Comparison of ENCODE assay signal across 26 cellular contexts in the genomic region with DNA sequence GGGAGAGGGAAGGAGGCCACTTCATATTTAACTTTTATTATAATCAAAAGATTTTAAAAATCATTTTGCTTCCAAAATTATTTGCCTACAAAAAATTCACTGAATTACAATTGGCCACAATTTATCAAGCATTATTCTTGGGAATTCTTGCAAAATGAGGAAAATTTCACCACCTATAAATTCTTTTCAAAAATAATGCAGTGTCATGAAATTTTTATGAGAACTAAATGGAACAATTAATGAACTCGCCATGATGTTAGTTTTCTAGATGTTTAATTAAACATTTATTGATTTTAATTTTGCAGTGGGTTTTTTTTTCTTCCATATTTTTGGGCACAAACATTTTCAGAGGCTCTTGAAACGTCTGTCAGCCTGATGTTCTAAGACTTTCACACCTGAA. TPM values are rescaled to one million over a fixed set of nuclear protein-coding genes. Genes with fewer than 3 reads are reported as not detected.
DNase-seq lines count a peak whose midpoint lies in the region; ATAC-seq and TF ChIP-seq lines count a peak whose summit lies in the region.
"Had no signal": no experiment of that assay in that cellular context is flagged by ENCODE, and none has a peak within 500 bp of the region (broad histone marks: within the 10 kb centered on the region; RNA-seq: fewer than 3 reads in every experiment).

No MANE protein-coding gene starts in this region.

- H3K27me3 Mint-ChIP-seq in activated naive CD4-positive, alpha-beta T cell treated with anti-CD3 and anti-CD28 coated beads, Interleukin-2, amount 50 U/mL, for 24 hours, result no peaks in the 10 kb centered on the region
- H3K27me3 Mint-ChIP-seq in CD4-positive, alpha-beta T cell, result no peaks in the 10 kb centered on the region
- H3K27me3 Mint-ChIP-seq in activated T-helper 17 cell treated with anti-CD3 and anti-CD28 coated beads, Interleukin-2, amount 50 U/mL, for 72 hours, result no peaks in the 10 kb centered on the region
- H3K27me3 Mint-ChIP-seq in natural killer cell (ENCODE audit: low read depth in 2 of 2) (no peaks in the 10 kb centered on the region), glutamatergic neuron (ENCODE audit: unreplicated experiment) (no peaks in the 10 kb centered on the region)

- ATAC-seq in CD4-positive, alpha-beta T cell (ENCODE audit: poor library complexity), result no peak
- no peak for ATAC-seq in activated T-helper 17 cell treated with anti-CD3 and anti-CD28 coated beads, Interleukin-2, amount 50 U/mL, for 72 hours (replicated peaks)
- ATAC-seq in natural killer cell, result no peak
- no peak for ATAC-seq in GM18858 (IDR thresholded peaks at IDR 0.05; ENCODE audit: unreplicated experiment)
- ATAC-seq: GM12878 had no signal

- H3K4me1 Mint-ChIP-seq in activated naive CD4-positive, alpha-beta T cell treated with anti-CD3 and anti-CD28 coated beads, Interleukin-2, amount 50 U/mL, for 24 hours, result peaks cover 65% of the 10 kb centered on the region
- peaks cover 85% of the 10 kb centered on the region for H3K4me1 Mint-ChIP-seq in CD4-positive, alpha-beta T cell (ENCODE audit: low read depth)
- H3K4me1 Mint-ChIP-seq in activated T-helper 17 cell treated with anti-CD3 and anti-CD28 coated beads, Interleukin-2, amount 50 U/mL, for 72 hours, result peaks cover 26% of the 10 kb centered on the region
- H3K4me1 Mint-ChIP-seq in natural killer cell (peaks cover 61 to 63% of the 10 kb centered on the region in 2 donors), glutamatergic neuron (ENCODE audit: low read depth, unreplicated experiment) (no peaks in the 10 kb centered on the region)

- intact Hi-C loops in CD4-positive, alpha-beta T cell (cut with DNase I, micrococcal nuclease), result loop anchor here in 1 of 2 experiments (10.0 kb wide), 2 partner anchors 759 to 1029 kb away; a partner anchor contains a TSS
- intact Hi-C loops in natural killer cell (cut with micrococcal nuclease), result no loop called here

- CTCF ChIA-PET in CD4-positive, alpha-beta T cell (lab: Charles Lee), result no interaction called here

- no peaks in the 10 kb centered on the region for H3K9me3 ChIP-seq in CD4-positive, alpha-beta T cell (ENCODE audit: control insufficient read depth, low read length)
- H3K9me3 ChIP-seq: HAP-1 had no signal

- H3K27ac ChIP-seq in CD4-positive, alpha-beta T cell (ENCODE audit: low read depth, low read length), result no peak overlapping the region
- H3K27ac ChIP-seq: C4-2B, GM23248, KMS-11, RWPE1 had no signal

- peak overlapping the region; percentile 70 for H3K27ac Mint-ChIP-seq in activated naive CD4-positive, alpha-beta T cell treated with anti-CD3 and anti-CD28 coated beads, Interleukin-2, amount 50 U/mL, for 24 hours
- H3K27ac Mint-ChIP-seq in CD4-positive, alpha-beta T cell, result peak overlapping the region; percentile 94
- no peak overlapping the region for H3K27ac Mint-ChIP-seq in activated T-helper 17 cell treated with anti-CD3 and anti-CD28 coated beads, Interleukin-2, amount 50 U/mL, for 72 hours
- H3K27ac Mint-ChIP-seq in natural killer cell (peak overlapping the region; percentile 96 to 99), glutamatergic neuron (ENCODE audit: unreplicated experiment) (no peak overlapping the region)

- H3K9me3 Mint-ChIP-seq in activated naive CD4-positive, alpha-beta T cell treated with anti-CD3 and anti-CD28 coated beads, Interleukin-2, amount 50 U/mL, for 24 hours, result no peaks in the 10 kb centered on the region
- peaks cover 3% of the 10 kb centered on the region for H3K9me3 Mint-ChIP-seq in CD4-positive, alpha-beta T cell
- peaks cover 3% of the 10 kb centered on the region for H3K9me3 Mint-ChIP-seq in activated T-helper 17 cell treated with anti-CD3 and anti-CD28 coated beads, Interleukin-2, amount 50 U/mL, for 72 hours
- H3K9me3 Mint-ChIP-seq in natural killer cell (no peaks in the 10 kb centered on the region), glutamatergic neuron (ENCODE audit: unreplicated experiment) (peaks cover 10% of the 10 kb centered on the region)

- DNase-seq in activated naive CD4-positive, alpha-beta T cell treated with anti-CD3 and anti-CD28 coated beads, Interleukin-2, amount 50 U/mL, for 16 hours, result no peak
- no peak for DNase-seq in CD4-positive, alpha-beta T cell
- DNase-seq in natural killer cell, result no peak
- DNase-seq in COLO668 (lab: John Stamatoyannopoulos, UW; ENCODE audit: unreplicated experiment), result no peak
- DNase-seq in glutamatergic neuron, result no peak
- DNase-seq: COR-L47; DMS79 treated with DMSO at 0.1 percent for 48 hours; GM23248; NCI-H1105; NCI-H1694; NCI-H2081; NCI-H2171; NCI-H345; NCI-H524; NCI-H774; NK-92 treated with Interleukin-12 subunit alpha and Interleukin-12 subunit beta, amount 100 ng/mL, for 24 hours; SHP77 treated with DMSO at 0.1 percent for 48 hours had no signal

- TF ChIP-seq CTCF in CD4-positive, alpha-beta T cell (IDR thresholded peaks at IDR 0.05), result no peak
- TF ChIP-seq CTCF in natural killer cell (IDR thresholded peaks at IDR 0.05), result no peak
- no peak for TF ChIP-seq CTCF in glutamatergic neuron (IDR thresholded peaks at IDR 0.05; ENCODE audit: partially characterized antibody, unreplicated experiment)

- H3K36me3 Mint-ChIP-seq in activated naive CD4-positive, alpha-beta T cell treated with anti-CD3 and anti-CD28 coated beads, Interleukin-2, amount 50 U/mL, for 24 hours, result peaks cover 16% of the 10 kb centered on the region
- H3K36me3 Mint-ChIP-seq in CD4-positive, alpha-beta T cell (ENCODE audit: low read depth), result peaks cover 45% of the 10 kb centered on the region
- H3K36me3 Mint-ChIP-seq in activated T-helper 17 cell treated with anti-CD3 and anti-CD28 coated beads, Interleukin-2, amount 50 U/mL, for 72 hours (ENCODE audit: low read depth), result no peaks in the 10 kb centered on the region
- H3K36me3 Mint-ChIP-seq in natural killer cell (no peaks in the 10 kb centered on the region), glutamatergic neuron (ENCODE audit: unreplicated experiment) (no peaks in the 10 kb centered on the region)

- POLR2A ChIA-PET in CD4-positive, alpha-beta T cell (lab: Charles Lee), result interaction anchor here (0.9 kb wide), 1 partner anchor 548 kb away, joined by 3 read pairs; no protein-coding TSS in a partner anchor

- H3K4me3 Mint-ChIP-seq in activated naive CD4-positive, alpha-beta T cell treated with anti-CD3 and anti-CD28 coated beads, Interleukin-2, amount 50 U/mL, for 24 hours, result peak overlapping the region; percentile 47
- H3K4me3 Mint-ChIP-seq in CD4-positive, alpha-beta T cell, result peak overlapping the region; percentile 58
- H3K4me3 Mint-ChIP-seq in activated T-helper 17 cell treated with anti-CD3 and anti-CD28 coated beads, Interleukin-2, amount 50 U/mL, for 72 hours, result peak overlapping the region; percentile 13
- peak overlapping the region; percentile 35 for H3K4me3 Mint-ChIP-seq in natural killer cell
- H3K4me3 Mint-ChIP-seq in glutamatergic neuron (ENCODE audit: unreplicated experiment), result no peak overlapping the region

- H3K27me3 ChIP-seq in CD4-positive, alpha-beta T cell (ENCODE audit: control insufficient read depth, insufficient read depth, low read length), result no peaks in the 10 kb centered on the region

RNA-seq across cellular contexts. Expression of a gene that starts 5.8 kb away (rescaled TPM):
- total RNA-seq in CD4-positive, alpha-beta T cell, result 10 to 100 TPM; 39.0 to 40.1 TPM
- total RNA-seq in activated T-helper 17 cell treated with anti-CD3 and anti-CD28 coated beads, Interleukin-2, amount 50 U/mL, for 72 hours, result 1 to 10 TPM; 1.0 to 1.7 TPM
- total RNA-seq in natural killer cell, result 10 to 100 TPM; 95.4 to 99.7 (median 97.8) TPM
- not detected for total RNA-seq in glutamatergic neuron (ENCODE audit: unreplicated experiment)
- total RNA-seq: A172, GM23248 had no signal

Comparison
In these comparisons a context has a peak if more than half of its experiments do, and no peak if none do; other contexts are left out.
1. H3K27ac Mint-ChIP-seq: peak in activated naive CD4-positive, alpha-beta T cell treated with anti-CD3 and anti-CD28 coated beads, Interleukin-2, amount 50 U/mL, for 24 hours (single experiment), CD4-positive, alpha-beta T cell (single experiment) and natural killer cell (2 of 2); none in activated T-helper 17 cell treated with anti-CD3 and anti-CD28 coated beads, Interleukin-2, amount 50 U/mL, for 72 hours (single experiment) and glutamatergic neuron (single experiment).
2. RNA of a gene that starts 5.8 kb away (total RNA-seq): 95.4 to 99.7 TPM in natural killer cell and 39.0 to 40.1 TPM in CD4-positive, alpha-beta T cell; 1.0 to 1.7 TPM in activated T-helper 17 cell treated with anti-CD3 and anti-CD28 coated beads, Interleukin-2, amount 50 U/mL, for 72 hours and not detected in glutamatergic neuron (single experiment); every median in the first group is over 10 times any median in the second.